Comparison of ENCODE assay signal across 24 cellular contexts in genomic region chr6:140025171-140025570, GRCh38.
A peak's percentile ranks its signal among the peaks of the same experiment; 100 is the strongest.
DNase-seq lines count a peak whose midpoint lies in the region; ATAC-seq, FAIRE-seq and TF ChIP-seq lines count a peak whose summit lies in the region.
"Had no signal": no experiment of that assay in that cellular context is flagged by ENCODE, and none has a peak within 500 bp of the region (broad histone marks: within the 10 kb centered on the region; RNA-seq: fewer than 3 reads in every experiment).

No MANE protein-coding gene starts in this region.

- CTCF ChIA-PET in IMR-90 (lab: Yijun Ruan, JAX) (no interaction called here), K562 (lab: Yijun Ruan, JAX; ENCODE audit: low intra/inter-chr PET ratio) (no interaction called here)

- dilution Hi-C loops in IMR-90 (cut with HindIII; ENCODE audit: low sequenced_read_pairs, unreplicated experiment) = no loop called here

- TF ChIP-seq CTCF in IMR-90 (conservative IDR thresholded peaks at IDR 0.05; ENCODE audit: low read depth, low read length) (no peak), K562 (IDR thresholded peaks at IDR 0.05 in 2 of 3, conservative IDR thresholded peaks at IDR 0.05 in 1 of 3; ENCODE audit: insufficient read depth in 2 of 3, low read depth in 1 of 3, low read length in 3 of 3) (no peak)

- H3K9ac ChIP-seq in IMR-90 (ENCODE audit: low read depth, low read length) = no peak overlapping the region
- no peak overlapping the region for H3K9ac ChIP-seq in K562 (ENCODE audit: insufficient read depth in 1 of 2, low read depth in 2 of 2, low read length in 2 of 2)
- H3K9ac ChIP-seq: BLaER1 had no signal

- no peak overlapping the region for H3K4me2 ChIP-seq in IMR-90 (ENCODE audit: low read depth, low read length)
- H3K4me2 ChIP-seq in K562 (ENCODE audit: insufficient read depth, low read length) = no peak overlapping the region
- H3K4me2 ChIP-seq: A549, BLaER1 had no signal

- peak; percentile 53 for FAIRE-seq in G401.6 (lab: Jason Lieb, UNC)
- no peak for FAIRE-seq in K562 (lab: Jason Lieb, UNC)
- FAIRE-seq: A549, GM12891 had no signal

- H2BK120ac ChIP-seq in IMR-90 (ENCODE audit: low read depth, low read length) = no peak overlapping the region

- H3K27me3 ChIP-seq in IMR-90 (ENCODE audit: control insufficient read depth, insufficient read depth, low read length) (no peaks in the 10 kb centered on the region), K562 (ENCODE audit: control insufficient read depth in 2 of 2, insufficient read depth in 2 of 2, low read length in 2 of 2) (no peaks in the 10 kb centered on the region)
- H3K27me3 ChIP-seq: BE2C, BLaER1 had no signal

- ATAC-seq in IMR-90 (ENCODE audit: low read depth) (no peak), K562 (no peak)
- ATAC-seq: A549 had no signal

- DNase-seq in IMR-90 (no peak), K562 (ENCODE audit: extremely low read depth in 1 of 4, low spot score in 3 of 4) (no peak), T-helper 9 cell (no peak), AG08395 (ENCODE audit: low spot score) (no peak), LoVo (ENCODE audit: low spot score) (no peak), ureter (ENCODE audit: low spot score) (no peak)
- DNase-seq: 8988T; BE2C; C1 segment of cervical spinal cord; CD4-positive, alpha-beta memory T cell; CD4-positive, CD25-positive, alpha-beta regulatory T cell; CD8-positive, alpha-beta memory T cell; COR-L47; DMS 273 treated with DMSO at 0.1 percent for 48 hours; DMS153; DMS53; DMS79; DND-41; EL; GF-D8 had no signal

- H3K23ac ChIP-seq in IMR-90 (ENCODE audit: low read depth, low read length) = no peak overlapping the region

- POLR2A ChIA-PET in IMR-90 (lab: Charles Lee; ENCODE audit: unreplicated experiment) (no interaction called here), K562 (lab: Yijun Ruan, JAX) (no interaction called here)

- no peak for TF ChIP-seq EP300 in K562 (IDR thresholded peaks at IDR 0.05; ENCODE audit: low read length)

- H3K79me1 ChIP-seq in IMR-90 (ENCODE audit: low read depth in 1 of 2, low read length in 2 of 2) = no peaks in the 10 kb centered on the region

- H2AFZ ChIP-seq in IMR-90 (replicated peaks; ENCODE audit: low read length, poor library complexity) (no peak overlapping the region), K562 (ENCODE audit: low read depth, low read length) (no peak overlapping the region)

- H3K4me1 ChIP-seq in IMR-90 (ENCODE audit: control insufficient read depth, insufficient read depth, low read length) (no peaks in the 10 kb centered on the region), K562 (replicated peaks in 1 of 2; ENCODE audit: control insufficient read depth in 2 of 2, insufficient read depth in 2 of 2, low read length in 2 of 2) (no peaks in the 10 kb centered on the region)
- H3K4me1 ChIP-seq: A549, BE2C, BLaER1 had no signal

- no peak overlapping the region for H4K8ac ChIP-seq in IMR-90 (ENCODE audit: low read depth in 2 of 2, low read length in 2 of 2)

- no peak overlapping the region for H3K14ac ChIP-seq in IMR-90 (replicated peaks; ENCODE audit: low read depth, low read length)

- in situ Hi-C loops in IMR-90 (cut with MboI; ENCODE audit: low sequenced_read_pairs) (no loop called here), K562 (cut with MboI) (no loop called here)

- H2BK5ac ChIP-seq in IMR-90 (ENCODE audit: low read depth, low read length, poor library complexity, severe bottlenecking) = no peak overlapping the region

- peaks cover 6% of the 10 kb centered on the region for H3K9me3 ChIP-seq in IMR-90 (ENCODE audit: control insufficient read depth, insufficient read depth, low read length)
- H3K9me3 ChIP-seq in K562 (replicated peaks; ENCODE audit: control insufficient read depth, insufficient read depth, low read depth, low read length) = no peaks in the 10 kb centered on the region
- H3K9me3 ChIP-seq: A549, BE2C had no signal

- no peak overlapping the region for H3K27ac ChIP-seq in IMR-90 (ENCODE audit: insufficient read depth, low read length)
- H3K27ac ChIP-seq in K562 (ENCODE audit: extremely low read depth, low read depth, low read length) = no peak overlapping the region
- H3K27ac ChIP-seq: A549, BLaER1 had no signal

- no peak overlapping the region for H3K4ac ChIP-seq in IMR-90 (ENCODE audit: low read depth, low read length)

- no peak overlapping the region for H3K18ac ChIP-seq in IMR-90 (ENCODE audit: low read depth, low read length)

- BruUV-seq in IMR-90 (replicated peaks; lab: Mats Ljungman, UMichigan) = no TSS peak
- BruUV-seq in K562 (replicated peaks; lab: Mats Ljungman, UMichigan) = no TSS peak

- no peak overlapping the region for H2AK5ac ChIP-seq in IMR-90 (ENCODE audit: low read depth, low read length)

- H3K56ac ChIP-seq in IMR-90 (ENCODE audit: extremely low read depth, insufficient read depth, low read length) = no peak overlapping the region

- no peak overlapping the region for H4K5ac ChIP-seq in IMR-90 (ENCODE audit: low read depth, low read length)

- no CpG with 5 or more reads among the region's 1 CpG for WGBS in IMR-90 (ENCODE audit: extremely low coverage in 2 of 2, insufficient read length in 1 of 2), 2 experiments
- 7% methylated on average over 1 of the region's 1 CpG for WGBS in K562 (ENCODE audit: insufficient coverage, low coverage, missing lambda C conversion rate)

- H3K4me3 ChIP-seq in IMR-90 (ENCODE audit: insufficient read depth, low read depth, low read length) (no peak overlapping the region), K562 (no peak overlapping the region)
- H3K4me3 ChIP-seq: A549, BLaER1 had no signal

- H4K20me1 ChIP-seq in IMR-90 (ENCODE audit: insufficient read depth, low read length) (no peaks in the 10 kb centered on the region), K562 (replicated peaks; ENCODE audit: control insufficient read depth, insufficient read depth, low read length) (no peaks in the 10 kb centered on the region)
- H4K20me1 ChIP-seq: BLaER1 had no signal

- no peaks in the 10 kb centered on the region for H3K79me2 ChIP-seq in K562 (ENCODE audit: control insufficient read depth, insufficient read depth, low read length)

- H2BK20ac ChIP-seq in IMR-90 (ENCODE audit: low read depth, low read length) = no peak overlapping the region

- H4K91ac ChIP-seq in IMR-90 (ENCODE audit: insufficient read depth, low read depth, low read length) = no peak overlapping the region

- H3K9me1 ChIP-seq in IMR-90 (ENCODE audit: insufficient read depth, low read length) (no peaks in the 10 kb centered on the region), K562 (ENCODE audit: control insufficient read depth, insufficient read depth, low read length) (no peaks in the 10 kb centered on the region)

- no peak for TF ChIP-seq POLR2A in IMR-90 (IDR thresholded peaks at IDR 0.05; ENCODE audit: low read depth, low read length)
- TF ChIP-seq POLR2A in K562 (conservative IDR thresholded peaks at IDR 0.05) = no peak

- no peak overlapping the region for H2BK15ac ChIP-seq in IMR-90 (ENCODE audit: low read depth, low read length)

- H3K36me3 ChIP-seq in IMR-90 (ENCODE audit: control insufficient read depth, insufficient read depth, low read length) = no peaks in the 10 kb centered on the region
- H3K36me3 ChIP-seq in K562 (ENCODE audit: control insufficient read depth, insufficient read depth, low read length) = no peaks in the 10 kb centered on the region
- H3K36me3 ChIP-seq: BE2C, BLaER1 had no signal

- TF ChIP-seq RAD21 in IMR-90 (IDR thresholded peaks at IDR 0.05; ENCODE audit: low read length) (no peak), K562 (CRISPR knock-in tag; conservative IDR thresholded peaks at IDR 0.05 in 1 of 2, IDR thresholded peaks at IDR 0.05 in 1 of 2) (no peak)

- intact Hi-C loops in IMR-90 (cut with micrococcal nuclease) = no loop called here
- intact Hi-C loops in K562 (cut with micrococcal nuclease) = no loop called here

- H2AK9ac ChIP-seq in IMR-90 (replicated peaks; ENCODE audit: low read depth, low read length, poor library complexity) = no peak overlapping the region

TF ChIP-seq in IMR-90, 13 proteins besides CTCF, POLR2A, EP300 and RAD21:
- no peak for TF ChIP-seq MAFK (IDR thresholded peaks at IDR 0.05; ENCODE audit: low read depth, low read length)
- peak; percentile 73 for TF ChIP-seq CEBPB (IDR thresholded peaks at IDR 0.05; ENCODE audit: low read depth, low read length)

TF ChIP-seq in K562, 482 proteins besides CTCF, POLR2A, EP300 and RAD21:
- no peak for TF ChIP-seq NR3C1 (CRISPR knock-in tag; IDR thresholded peaks at IDR 0.05)
- no peak for TF ChIP-seq CEBPG (CRISPR knock-in tag; IDR thresholded peaks at IDR 0.05)
- peak in 1 of 2 experiments; percentile 75; a peak in 2 of 4 replicates for TF ChIP-seq CEBPG (tag; conservative IDR thresholded peaks at IDR 0.05 in 1 of 2, IDR thresholded peaks at IDR 0.05 in 1 of 2)
- TF ChIP-seq CEBPB (tag; IDR thresholded peaks at IDR 0.05) = 0 out of 2 replicates have a peak, but pooled peaks have one; percentile 50
